1 cellular context compared by ENCODE assay signal in genomic region chr10:43093423-43094090, GRCh38.
TF ChIP-seq lines count a peak whose summit lies in the region.

No MANE protein-coding gene starts in this region.

TF ChIP-seq in H1, 55 proteins besides CTCF, POLR2A, EP300 and RAD21 (continued from another document):
- TF ChIP-seq MAX (IDR thresholded peaks at IDR 0.05) = no peak
- no peak for TF ChIP-seq RNF2 (IDR thresholded peaks at IDR 0.05; ENCODE audit: borderline replicate concordance, low read depth, low read length, missing control alignments, poor library complexity, severe bottlenecking)
- TF ChIP-seq EGR1 (IDR thresholded peaks at IDR 0.05; ENCODE audit: borderline replicate concordance, low read depth, low read length) = no peak
- no peak for TF ChIP-seq SP2 (IDR thresholded peaks at IDR 0.05; ENCODE audit: low read length)
- TF ChIP-seq JUND (IDR thresholded peaks at IDR 0.05; ENCODE audit: low read length) = no peak
- no peak for TF ChIP-seq GABPA (IDR thresholded peaks at IDR 0.05; ENCODE audit: borderline replicate concordance, insufficient read depth, low read length)
- no peak for TF ChIP-seq TBP (IDR thresholded peaks at IDR 0.05; ENCODE audit: low read depth, low read length)
- TF ChIP-seq KDM5A (IDR thresholded peaks at IDR 0.05; ENCODE audit: low read length) = no peak
- no peak for TF ChIP-seq TEAD4 (IDR thresholded peaks at IDR 0.05; ENCODE audit: low read depth, low read length)
- no peak for TF ChIP-seq CREB1 (IDR thresholded peaks at IDR 0.05)
- TF ChIP-seq SP1 (IDR thresholded peaks at IDR 0.05; ENCODE audit: low read depth, low read length) = no peak
